In the genomic region with DNA sequence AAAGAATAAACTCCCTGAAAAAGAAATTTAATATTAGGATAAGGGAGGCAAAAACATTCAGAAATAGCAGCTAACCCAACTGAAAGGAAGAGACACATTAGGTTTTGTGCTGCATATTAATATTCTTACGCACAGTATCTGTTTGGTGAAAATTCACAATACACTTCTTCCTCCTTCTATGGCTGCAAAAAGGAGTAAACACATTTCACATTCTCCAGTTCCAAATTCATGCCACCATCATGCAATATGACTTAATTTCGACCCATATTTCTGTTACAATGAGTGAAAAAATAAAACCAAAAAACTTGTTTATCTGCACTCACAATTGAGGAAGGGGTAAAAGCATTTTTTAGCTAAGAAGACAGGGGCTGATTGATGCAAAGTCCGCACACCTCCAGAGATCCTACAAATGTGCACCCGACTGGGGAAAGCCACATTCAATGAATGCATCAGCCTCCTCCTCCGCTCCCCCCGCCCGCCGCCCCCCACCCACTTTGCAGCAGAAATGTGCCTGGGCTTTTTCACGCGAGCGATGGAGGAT, we compare ENCODE assay signal across 8 cellular contexts. TPM values are rescaled to one million over a fixed set of nuclear protein-coding genes. Genes with fewer than 3 reads are reported as not detected.
DNase-seq lines count a peak whose midpoint lies in the region; ATAC-seq and TF ChIP-seq lines count a peak whose summit lies in the region.

No MANE protein-coding gene starts in this region.

- CTCF ChIA-PET in activated naive CD4-positive, alpha-beta T cell treated with anti-CD3 and anti-CD28 coated beads for 36 hours (lab: Charles Lee): no interaction called here

- no peaks in the 10 kb centered on the region for H3K9me3 Mint-ChIP-seq in activated naive CD4-positive, alpha-beta T cell treated with anti-CD3 and anti-CD28 coated beads for 36 hours

- TF ChIP-seq CTCF in fibroblast of pulmonary artery (IDR thresholded peaks at IDR 0.05; ENCODE audit: low read length, missing control alignments): no peak

- peak overlapping the region; percentile 79 for H3K4me3 Mint-ChIP-seq in activated naive CD4-positive, alpha-beta T cell treated with anti-CD3 and anti-CD28 coated beads for 36 hours
- H3K4me3 Mint-ChIP-seq in T-helper 17 cell: peak overlapping the region; percentile 90

- no peaks in the 10 kb centered on the region for H3K27me3 Mint-ChIP-seq in activated naive CD4-positive, alpha-beta T cell treated with anti-CD3 and anti-CD28 coated beads for 36 hours (ENCODE audit: low read depth)
- no peaks in the 10 kb centered on the region for H3K27me3 Mint-ChIP-seq in T-helper 17 cell

- no peak for DNase-seq in activated naive CD4-positive, alpha-beta T cell treated with anti-CD3 and anti-CD28 coated beads for 36 hours
- no peak for DNase-seq in activated naive CD4-positive, alpha-beta T cell (lab: John Stamatoyannopoulos, UW)
- DNase-seq in T-helper 17 cell (no peak), fibroblast of pulmonary artery (ENCODE audit: low read depth) (no peak), skeletal muscle cell (ENCODE audit: low read depth) (no peak), NCI-H2107 (lab: John Stamatoyannopoulos, UW) (no peak)

- peak overlapping the region; percentile 75 for H3K27ac Mint-ChIP-seq in activated naive CD4-positive, alpha-beta T cell treated with anti-CD3 and anti-CD28 coated beads for 36 hours
- peak overlapping the region; percentile 62 for H3K27ac Mint-ChIP-seq in T-helper 17 cell

- no peaks in the 10 kb centered on the region for H3K9me3 ChIP-seq in T-helper 17 cell (ENCODE audit: control insufficient read depth, low read length, poor library complexity, severe bottlenecking)

- peaks cover 34% of the 10 kb centered on the region for H3K4me1 Mint-ChIP-seq in activated naive CD4-positive, alpha-beta T cell treated with anti-CD3 and anti-CD28 coated beads for 36 hours (ENCODE audit: low read depth)
- peaks cover 34% of the 10 kb centered on the region for H3K4me1 Mint-ChIP-seq in T-helper 17 cell

- intact Hi-C loops in activated naive CD4-positive, alpha-beta T cell treated with anti-CD3 and anti-CD28 coated beads for 36 hours (cut with micrococcal nuclease): loop anchor here (5.0 kb wide), 3 partner anchors 645 to 1465 kb away; a partner anchor contains a TSS

- ATAC-seq in T-helper 17 cell (no peak), GM21447 (IDR thresholded peaks at IDR 0.05; ENCODE audit: unreplicated experiment) (no peak), HG03439 (IDR thresholded peaks at IDR 0.05; ENCODE audit: unreplicated experiment) (no peak)

- H3K36me3 Mint-ChIP-seq in activated naive CD4-positive, alpha-beta T cell treated with anti-CD3 and anti-CD28 coated beads for 36 hours (ENCODE audit: low read depth): peaks cover 15% of the 10 kb centered on the region
- H3K36me3 Mint-ChIP-seq in T-helper 17 cell (ENCODE audit: low read depth): no peaks in the 10 kb centered on the region

- H3K4me3 ChIP-seq in fibroblast of pulmonary artery (replicated peaks; ENCODE audit: low read depth, low read length): peak overlapping the region; percentile 78
- H3K4me3 ChIP-seq in skeletal muscle cell (ENCODE audit: low read depth, low read length): peak overlapping the region; percentile 75

RNA-seq across cellular contexts. Expression of a gene that starts 1.0 kb away (rescaled TPM):
- 10 to 100 TPM; 22.8 to 26.6 TPM for total RNA-seq in activated naive CD4-positive, alpha-beta T cell treated with anti-CD3 and anti-CD28 coated beads for 36 hours
- 10 to 100 TPM; 24.5 to 26.8 TPM for total RNA-seq in T-helper 17 cell
